Comparison of ENCODE assay signal across 1 cellular context in genomic region chr3:185335799-185336198, GRCh38.
TF ChIP-seq lines count a peak whose summit lies in the region.

No MANE protein-coding gene starts in this region.

TF ChIP-seq in HepG2, 621 proteins besides CTCF, POLR2A, EP300 and RAD21 (continued from another document):
- TF ChIP-seq ARID5B (CRISPR knock-in tag; IDR thresholded peaks at IDR 0.05) (peak; percentile 64), ZFP90 (CRISPR knock-in tag; IDR thresholded peaks at IDR 0.05; ENCODE audit: borderline replicate concordance) (no peak), RXRB (CRISPR knock-in tag; IDR thresholded peaks at IDR 0.05; ENCODE audit: borderline replicate concordance) (peak; percentile 53; the same call in 1 of the 2 replicates), NCOA5 (CRISPR knock-in tag; IDR thresholded peaks at IDR 0.05) (no peak), NFE2L1 (CRISPR knock-in tag; IDR thresholded peaks at IDR 0.05; ENCODE audit: borderline replicate concordance) (no peak), HMGA1 (CRISPR knock-in tag; conservative IDR thresholded peaks at IDR 0.05) (no peak), ZNF160 (CRISPR knock-in tag; IDR thresholded peaks at IDR 0.05) (no peak), ZNF883 (CRISPR knock-in tag; IDR thresholded peaks at IDR 0.05; ENCODE audit: not compliant biosample characterization) (no peak), ZNF614 (CRISPR knock-in tag; IDR thresholded peaks at IDR 0.05; ENCODE audit: borderline replicate concordance) (0 out of 2 replicates have a peak, but pooled peaks have one; percentile 36), POGZ (CRISPR knock-in tag; IDR thresholded peaks at IDR 0.05) (0 out of 2 replicates have a peak, but pooled peaks have one; percentile 28), MED13 (CRISPR knock-in tag; IDR thresholded peaks at IDR 0.05) (no peak), RERE (CRISPR knock-in tag; IDR thresholded peaks at IDR 0.05; ENCODE audit: low read depth) (no peak), CC2D1A (CRISPR knock-in tag; IDR thresholded peaks at IDR 0.05) (no peak), FOSL1 (CRISPR knock-in tag; IDR thresholded peaks at IDR 0.05; ENCODE audit: borderline replicate concordance) (peak; percentile 91), KMT2B (CRISPR knock-in tag; IDR thresholded peaks at IDR 0.05) (peak; percentile 42; the same call in 1 of the 2 replicates), KAT8 (CRISPR knock-in tag; IDR thresholded peaks at IDR 0.05) (peak; percentile 38; the same call in 1 of the 2 replicates), NKX3-1 (CRISPR knock-in tag; IDR thresholded peaks at IDR 0.05) (no peak), GRHL1 (CRISPR knock-in tag; conservative IDR thresholded peaks at IDR 0.05) (no peak), CBX2 (IDR thresholded peaks at IDR 0.05; ENCODE audit: low read depth, low read length) (no peak), CBX2 (CRISPR knock-in tag; IDR thresholded peaks at IDR 0.05; ENCODE audit: low read depth) (no peak), ZNF644 (CRISPR knock-in tag; IDR thresholded peaks at IDR 0.05; ENCODE audit: low read depth) (0 out of 2 replicates have a peak, but pooled peaks have one; percentile 34), ZBTB26 (CRISPR knock-in tag; IDR thresholded peaks at IDR 0.05; ENCODE audit: borderline replicate concordance) (peak; percentile 74), ZSCAN29 (CRISPR knock-in tag; conservative IDR thresholded peaks at IDR 0.05) (no peak), IRF2 (CRISPR knock-in tag; IDR thresholded peaks at IDR 0.05) (0 out of 2 replicates have a peak, but pooled peaks have one; percentile 42), TOPORS (CRISPR knock-in tag; IDR thresholded peaks at IDR 0.05) (no peak), ZC3H13 (CRISPR knock-in tag; IDR thresholded peaks at IDR 0.05) (no peak), ZNF652 (CRISPR knock-in tag; IDR thresholded peaks at IDR 0.05; ENCODE audit: borderline replicate concordance, low read depth) (peak; percentile 99), BCL6 (CRISPR knock-in tag; IDR thresholded peaks at IDR 0.05) (peak; percentile 33; the same call in 1 of the 2 replicates)
